ENCODE assay signal across 8 cellular contexts in genomic region chr16:30075503-30076275, GRCh38. TPM values are rescaled to one million over a fixed set of nuclear protein-coding genes. Genes with fewer than 3 reads are reported as not detected.
DNase-seq lines count a peak whose midpoint lies in the region; ATAC-seq and TF ChIP-seq lines count a peak whose summit lies in the region.

Gene PPP4C (plus strand): TSS chr16:30075994. CDS start chr16:30076378, 384 bp downstream.

- TF ChIP-seq CTCF in DOHH2 (IDR thresholded peaks at IDR 0.05; ENCODE audit: low read depth, low read length, poor library complexity, severe bottlenecking) (no peak), HEK293 (tag by site-specific recombination; IDR thresholded peaks at IDR 0.05) (peak; percentile 48; the same call in 1 of the 2 replicates), parathyroid adenoma (IDR thresholded peaks at IDR 0.05) (no peak), thyroid gland (IDR thresholded peaks at IDR 0.05) (no peak)

- H4K20me1 ChIP-seq in DOHH2 (ENCODE audit: control insufficient read depth, insufficient read depth, low read depth, low read length) = peaks cover 20% of the 10 kb centered on the region

- no peaks in the 10 kb centered on the region for H3K9me3 Mint-ChIP-seq in activated naive CD8-positive, alpha-beta T cell treated with anti-CD3 and anti-CD28 coated beads, Interleukin-2, amount 10 ng/mL, durations not matched to agents 7 days and 5 days

- peak within 1 kb of the TSS; percentile 93 for H3K27ac Mint-ChIP-seq in activated naive CD8-positive, alpha-beta T cell treated with anti-CD3 and anti-CD28 coated beads, Interleukin-2, amount 10 ng/mL, durations not matched to agents 7 days and 5 days

- H3K4me2 ChIP-seq in DOHH2 (ENCODE audit: low read length) = peak within 1 kb of the TSS; percentile 87
- H3K4me2 ChIP-seq in parathyroid adenoma (ENCODE audit: low read length) = peak within 1 kb of the TSS; percentile 65

- CTCF ChIA-PET in HEK293 (lab: Yijun Ruan, JAX) = interaction anchor here (0.6 to 1.9 kb wide), 4 partner anchors 16 to 577 kb away, joined by 3 to 12 read pairs (median 5); partner anchors contain the start of gene TBX6

- H3K9ac ChIP-seq in parathyroid adenoma = peak within 1 kb of the TSS; percentile 75

- H3K4me3 Mint-ChIP-seq in activated naive CD8-positive, alpha-beta T cell treated with anti-CD3 and anti-CD28 coated beads, Interleukin-2, amount 10 ng/mL, durations not matched to agents 7 days and 5 days = peak within 1 kb of the TSS; percentile 88

- POLR2A ChIA-PET in HEK293 (lab: Yijun Ruan, JAX) = interaction anchor here (0.8 to 6.9 kb wide), 5 partner anchors 10 to 269 kb away, joined by 3 to 70 read pairs (median 7); partner anchors contain the start of genes ALDOA, MAZ and TBX6
- POLR2A ChIA-PET in activated naive CD8-positive, alpha-beta T cell treated with anti-CD3 and anti-CD28 coated beads, Interleukin-2, amount 10 ng/mL, durations not matched to agents 7 days and 5 days (lab: Charles Lee) = interaction anchor here (1.0 to 5.7 kb wide), 8 partner anchors 7 to 302 kb away, joined by 3 to 56 read pairs (median 6); partner anchors contain the start of genes ALDOA, CORO1A, TBX6 and YPEL3

- intact Hi-C loops in Right ventricle myocardium inferior (cut with DNase I) (loop anchor here (2.0 kb wide), 1 partner anchor 15 kb away; the partner anchor contains the start of gene TBX6), thyroid gland (cut with DNase I) (no loop called here)

- H3K4me3 ChIP-seq in DOHH2 (ENCODE audit: low read length) (peak within 1 kb of the TSS; percentile 91), HEK293 (ENCODE audit: low read depth, low read length) (peak within 1 kb of the TSS; percentile 78), parathyroid adenoma (ENCODE audit: low read depth, low read length) (peak within 1 kb of the TSS; percentile 83), thyroid gland (replicated peaks in 1 of 3) (peak within 1 kb of the TSS; percentile 68 to 98 (median 92))

- H3K79me2 ChIP-seq in DOHH2 (ENCODE audit: control insufficient read depth, low read length) (peaks cover 54% of the 10 kb centered on the region), parathyroid adenoma (peaks cover 34% of the 10 kb centered on the region)

- H3K9me3 ChIP-seq in DOHH2 (ENCODE audit: control insufficient read depth, insufficient read depth, low read length) = no peaks in the 10 kb centered on the region
- H3K9me3 ChIP-seq in HEK293 (ENCODE audit: control insufficient read depth, insufficient read depth, low read depth, low read length) = no peaks in the 10 kb centered on the region
- H3K9me3 ChIP-seq in parathyroid adenoma (ENCODE audit: control insufficient read depth, low read length) = no peaks in the 10 kb centered on the region
- H3K9me3 ChIP-seq in thyroid gland = no peaks in the 10 kb centered on the region

- H3K4me1 ChIP-seq in DOHH2 (ENCODE audit: control insufficient read depth, low read length) (peaks cover 27% of the 10 kb centered on the region), HEK293 (ENCODE audit: control insufficient read depth, insufficient read depth, low read length) (peaks cover 4% of the 10 kb centered on the region; the same call in 1 of the 2 replicates), parathyroid adenoma (peaks cover 6% of the 10 kb centered on the region), thyroid gland (peaks cover 12 to 17% of the 10 kb centered on the region in 2 donors)

- peaks cover 41% of the 10 kb centered on the region for H3F3A ChIP-seq in DOHH2 (ENCODE audit: control insufficient read depth, insufficient read depth)

- TF ChIP-seq POLR2A in thyroid gland (IDR thresholded peaks at IDR 0.05) = peak; percentile 13 to 79

- peak within 1 kb of the TSS; percentile 78 for H3K27ac ChIP-seq in DOHH2 (ENCODE audit: low read depth, low read length)
- H3K27ac ChIP-seq in HEK293 (ENCODE audit: extremely low read depth, low read depth, low read length) = peak within 1 kb of the TSS; percentile 70
- peak within 1 kb of the TSS; percentile 90 for H3K27ac ChIP-seq in parathyroid adenoma
- H3K27ac ChIP-seq in thyroid gland = peak within 1 kb of the TSS; percentile 77 to 92 (median 88)

- no peaks in the 10 kb centered on the region for H3K27me3 Mint-ChIP-seq in activated naive CD8-positive, alpha-beta T cell treated with anti-CD3 and anti-CD28 coated beads, Interleukin-2, amount 10 ng/mL, durations not matched to agents 7 days and 5 days

- H3K9me2 ChIP-seq in DOHH2 (replicated peaks; ENCODE audit: control insufficient read depth, low read length) = no peaks in the 10 kb centered on the region

- H3K36me3 ChIP-seq in DOHH2 (ENCODE audit: control insufficient read depth, low read length) (peaks cover 64% of the 10 kb centered on the region), HEK293 (ENCODE audit: control insufficient read depth in 2 of 2, insufficient read depth in 1 of 2, low read length in 2 of 2) (peaks cover 44 to 57% of the 10 kb centered on the region in 2 experiments; a peak in 2 of 3 replicates), parathyroid adenoma (ENCODE audit: control insufficient read depth, insufficient read depth, low read length) (no peaks in the 10 kb centered on the region), thyroid gland (peaks cover 20 to 27% of the 10 kb centered on the region in 2 donors)

- ATAC-seq in activated naive CD8-positive, alpha-beta T cell treated with anti-CD3 and anti-CD28 coated beads, Interleukin-2, amount 10 ng/mL, durations not matched to agents 7 days and 5 days (ENCODE audit: low read depth) = peak; percentile 85
- ATAC-seq in Right ventricle myocardium inferior = peak; percentile 90

- peak; percentile 77 for DNase-seq in NCI-H1105 (lab: John Stamatoyannopoulos, UW)
- DNase-seq in SW 1271 (lab: John Stamatoyannopoulos, UW) = peak; percentile 85 to 93
- DNase-seq in activated naive CD8-positive, alpha-beta T cell treated with anti-CD3 and anti-CD28 coated beads, Interleukin-2, amount 10 ng/mL, durations not matched to agents 7 days and 5 days = peak; percentile 96
- DNase-seq in Right ventricle myocardium inferior (ENCODE audit: missing footprints) = peak; percentile 97
- peak; percentile 92 to 93 for DNase-seq in thyroid gland

- WGBS in thyroid gland, 2 donors = 2 to 3% methylated on average over 24 to 51 of the region's 67 CpGs

- peaks cover 36% of the 10 kb centered on the region for H3K36me3 Mint-ChIP-seq in activated naive CD8-positive, alpha-beta T cell treated with anti-CD3 and anti-CD28 coated beads, Interleukin-2, amount 10 ng/mL, durations not matched to agents 7 days and 5 days

- peak within 1 kb of the TSS; percentile 87 for H2AFZ ChIP-seq in parathyroid adenoma

- H3K27me3 ChIP-seq in DOHH2 (ENCODE audit: control insufficient read depth, low read length) = no peaks in the 10 kb centered on the region
- no peaks in the 10 kb centered on the region for H3K27me3 ChIP-seq in parathyroid adenoma (ENCODE audit: control insufficient read depth, insufficient read depth, low read length)
- no peaks in the 10 kb centered on the region for H3K27me3 ChIP-seq in thyroid gland

- peaks cover 29% of the 10 kb centered on the region for H3K4me1 Mint-ChIP-seq in activated naive CD8-positive, alpha-beta T cell treated with anti-CD3 and anti-CD28 coated beads, Interleukin-2, amount 10 ng/mL, durations not matched to agents 7 days and 5 days

TF ChIP-seq in HEK293, 187 proteins besides CTCF, POLR2A, EP300 and RAD21 (continues in another document):
- TF ChIP-seq ZNF792 (tag by site-specific recombination; IDR thresholded peaks at IDR 0.05) (no peak), ZNF645 (tag by site-specific recombination; IDR thresholded peaks at IDR 0.05) (no peak), ZNF223 (tag by site-specific recombination; IDR thresholded peaks at IDR 0.05) (no peak), ZNF571 (tag by site-specific recombination; IDR thresholded peaks at IDR 0.05) (no peak), ZNF560 (tag by site-specific recombination; IDR thresholded peaks at IDR 0.05; ENCODE audit: borderline replicate concordance) (peak; percentile 83)

RNA-seq across cellular contexts. Expression of gene PPP4C, which starts in this region (rescaled TPM):
- total RNA-seq in activated naive CD8-positive, alpha-beta T cell treated with anti-CD3 and anti-CD28 coated beads, Interleukin-2, amount 10 ng/mL, durations not matched to agents 7 days and 5 days = 100 to 1,000 TPM; 123 to 133 TPM
- total RNA-seq in Right ventricle myocardium inferior = 37.8 TPM
- 10 to 100 TPM; 43.6 to 59.9 (median 50.8) TPM for total RNA-seq in thyroid gland

Comparison
In these comparisons a context has a peak if more than half of its experiments do, and no peak if none do; other contexts are left out.
1. Peak in every context shown above with its lines: DNase-seq, ATAC-seq, H3K4me3 ChIP-seq and H3K27ac ChIP-seq.